Comparison of ENCODE assay signal across 16 cellular contexts in the genomic region with DNA sequence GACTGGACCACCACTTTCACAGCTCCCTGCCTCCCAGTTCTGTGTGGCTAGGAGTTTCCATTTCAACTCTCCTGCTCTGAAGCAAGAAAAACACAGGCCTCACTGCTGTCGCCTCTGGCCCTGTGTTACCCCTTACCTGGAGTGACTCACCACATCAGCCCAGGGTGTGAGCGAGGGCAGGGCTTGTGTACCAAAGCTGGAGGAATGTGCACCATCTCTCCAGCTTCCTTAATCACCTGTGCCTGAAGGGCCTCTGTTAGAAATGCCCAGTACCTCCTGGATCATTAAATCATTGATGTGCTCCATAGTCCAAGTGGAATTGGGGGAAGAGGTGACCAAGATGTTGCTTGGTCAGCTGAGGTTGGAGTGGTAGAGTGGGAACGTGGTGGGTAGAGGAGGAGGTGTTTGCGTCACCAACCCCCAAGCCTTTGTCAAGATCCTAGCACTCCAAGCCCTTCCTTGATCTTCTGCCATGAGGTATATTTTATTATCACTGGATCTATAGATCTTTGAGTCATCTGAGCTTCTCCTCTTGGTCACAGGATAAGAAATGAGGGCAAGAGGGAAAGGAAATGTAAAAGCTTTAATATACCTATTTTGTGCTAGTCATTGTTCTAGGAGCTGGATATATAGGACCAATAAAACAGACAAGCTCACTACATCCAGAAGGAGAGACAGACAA. TPM values are rescaled to one million over a fixed set of nuclear protein-coding genes. Genes with fewer than 3 reads are reported as not detected.
DNase-seq lines count a peak whose midpoint lies in the region; ATAC-seq, FAIRE-seq and TF ChIP-seq lines count a peak whose summit lies in the region.
"Had no signal": no experiment of that assay in that cellular context is flagged by ENCODE, and none has a peak within 500 bp of the region (broad histone marks: within the 10 kb centered on the region; RNA-seq: fewer than 3 reads in every experiment).

No MANE protein-coding gene starts in this region.

- TF ChIP-seq RAD21 in K562 (CRISPR knock-in tag; conservative IDR thresholded peaks at IDR 0.05 in 1 of 2, IDR thresholded peaks at IDR 0.05 in 1 of 2), result no peak

- CTCF ChIA-PET in K562 (lab: Yijun Ruan, JAX; ENCODE audit: low intra/inter-chr PET ratio), result no interaction called here

- POLR2A ChIA-PET in K562 (lab: Yijun Ruan, JAX), result interaction anchor here (0.6 kb wide), 1 partner anchor 258 kb away, joined by 3 read pairs; no protein-coding TSS in a partner anchor

- H3K4me3 ChIP-seq in K562 (no peak overlapping the region), left lung (no peak overlapping the region), thyroid gland (replicated peaks in 1 of 3) (no peak overlapping the region)
- H3K4me3 ChIP-seq: sigmoid colon had no signal

- TF ChIP-seq EP300 in K562 (IDR thresholded peaks at IDR 0.05; ENCODE audit: low read length), result no peak

- no peak overlapping the region for H3K9ac ChIP-seq in K562 (ENCODE audit: insufficient read depth in 1 of 2, low read depth in 2 of 2, low read length in 2 of 2)

- H3K9me3 ChIP-seq in K562 (replicated peaks; ENCODE audit: control insufficient read depth, insufficient read depth, low read depth, low read length) (no peaks in the 10 kb centered on the region; the same call in 1 of the 2 replicates), left lung (peaks cover 0 to 5% of the 10 kb centered on the region in 2 donors), thyroid gland (no peaks in the 10 kb centered on the region)

- H3K36me3 ChIP-seq in K562 (ENCODE audit: control insufficient read depth, insufficient read depth, low read length), result no peaks in the 10 kb centered on the region
- no peaks in the 10 kb centered on the region for H3K36me3 ChIP-seq in left lung
- H3K36me3 ChIP-seq in thyroid gland, result no peaks in the 10 kb centered on the region
- H3K36me3 ChIP-seq: sigmoid colon had no signal

- no peak for ATAC-seq in K562
- ATAC-seq in left lung, result peak; percentile 98
- ATAC-seq: activated CD8-positive, alpha-beta T cell treated with anti-CD3 and anti-CD28 coated beads, Interleukin-2, amount 10 ng/mL, durations not matched to agents 7 days and 5 days had no signal

- H3K79me2 ChIP-seq in K562 (ENCODE audit: control insufficient read depth, insufficient read depth, low read length), result no peaks in the 10 kb centered on the region

- DNase-seq in LoVo (ENCODE audit: low spot score) (peak; percentile 95), K562 (ENCODE audit: extremely low read depth in 1 of 4, low spot score in 3 of 4) (no peak), left lung (peak in 1 of 2 donors; percentile 55), thyroid gland (peak; percentile 61 to 68), SW 1271 (lab: John Stamatoyannopoulos, UW) (no peak), SHP77 treated with DMSO at 0.1 percent for 48 hours (lab: John Stamatoyannopoulos, UW) (no peak), NCI-H345 (lab: John Stamatoyannopoulos, UW) (no peak)
- DNase-seq: activated CD8-positive, alpha-beta T cell treated with anti-CD3 and anti-CD28 coated beads, Interleukin-2, amount 10 ng/mL, durations not matched to agents 7 days and 5 days; COR-L47; head of caudate nucleus; NCI-H1092; NCI-H2081 treated with DMSO at 0.1 percent for 48 hours; NCI-H82; sigmoid colon; stimulated activated CD4-positive, alpha-beta T cell treated with anti-CD3 and anti-CD28 coated beads, Interleukin-1b, Interleukin-23, amount 100 ng/mL, for 48 hours had no signal

- in situ Hi-C loops in K562 (cut with MboI), result no loop called here

- FAIRE-seq in K562 (lab: Jason Lieb, UNC), result no peak

- intact Hi-C loops in K562 (cut with micrococcal nuclease) (no loop called here), left lung (cut with DNase I) (no loop called here), thyroid gland (cut with DNase I) (no loop called here)

- H3K4me1 ChIP-seq in K562 (replicated peaks in 1 of 2; ENCODE audit: control insufficient read depth in 2 of 2, insufficient read depth in 2 of 2, low read length in 2 of 2), result no peaks in the 10 kb centered on the region; a peak in 1 of 5 replicates
- H3K4me1 ChIP-seq in left lung, result no peaks in the 10 kb centered on the region
- H3K4me1 ChIP-seq in thyroid gland, result peaks cover 12 to 19% of the 10 kb centered on the region in 2 donors
- H3K4me1 ChIP-seq: sigmoid colon had no signal

- no peak overlapping the region for H3K4me2 ChIP-seq in K562 (ENCODE audit: insufficient read depth, low read length)

- TF ChIP-seq POLR2A in K562 (conservative IDR thresholded peaks at IDR 0.05), result no peak
- TF ChIP-seq POLR2A in thyroid gland (IDR thresholded peaks at IDR 0.05), result no peak

- no peaks in the 10 kb centered on the region for H3K9me1 ChIP-seq in K562 (ENCODE audit: control insufficient read depth, insufficient read depth, low read length)

- no TSS peak for BruUV-seq in K562 (replicated peaks; lab: Mats Ljungman, UMichigan)

- H3K27me3 ChIP-seq in K562 (ENCODE audit: control insufficient read depth in 2 of 2, insufficient read depth in 2 of 2, low read length in 2 of 2), result no peaks in the 10 kb centered on the region
- no peaks in the 10 kb centered on the region for H3K27me3 ChIP-seq in left lung
- no peaks in the 10 kb centered on the region for H3K27me3 ChIP-seq in thyroid gland
- H3K27me3 ChIP-seq: sigmoid colon had no signal

- no peaks in the 10 kb centered on the region for H4K20me1 ChIP-seq in K562 (replicated peaks; ENCODE audit: control insufficient read depth, insufficient read depth, low read length)

- TF ChIP-seq CTCF in K562 (IDR thresholded peaks at IDR 0.05 in 2 of 3, conservative IDR thresholded peaks at IDR 0.05 in 1 of 3; ENCODE audit: insufficient read depth in 2 of 3, low read depth in 1 of 3, low read length in 3 of 3) (no peak), left lung (IDR thresholded peaks at IDR 0.05) (no peak), thyroid gland (IDR thresholded peaks at IDR 0.05) (no peak)

- no peak overlapping the region for H3K27ac ChIP-seq in K562 (ENCODE audit: extremely low read depth, low read depth, low read length)
- H3K27ac ChIP-seq in left lung, result no peak overlapping the region
- H3K27ac ChIP-seq in thyroid gland, result peak overlapping the region in 2 of 3 donors; percentile 33 to 40
- H3K27ac ChIP-seq: sigmoid colon had no signal

- no peak overlapping the region for H2AFZ ChIP-seq in K562 (ENCODE audit: low read depth, low read length)

- WGBS in K562 (ENCODE audit: insufficient coverage, low coverage, missing lambda C conversion rate), result 12% methylated on average over 3 of the region's 4 CpGs
- 62 to 69% methylated on average over 4 of the region's 4 CpGs for WGBS in thyroid gland, 2 donors

TF ChIP-seq in K562, 482 proteins besides CTCF, POLR2A, EP300 and RAD21:
- TF ChIP-seq MAFK (IDR thresholded peaks at IDR 0.05; ENCODE audit: low read length) (no peak), FOSL1 (tag; conservative IDR thresholded peaks at IDR 0.05) (peak; percentile 25; the same call in 1 of the 2 replicates), MTF1 (CRISPR knock-in tag; IDR thresholded peaks at IDR 0.05; ENCODE audit: borderline replicate concordance) (no peak), ID3 (CRISPR knock-in tag; IDR thresholded peaks at IDR 0.05) (no peak), ID3 (tag; IDR thresholded peaks at IDR 0.05) (no peak), EHMT2 (IDR thresholded peaks at IDR 0.05) (no peak)
- TF ChIP-seq, protein P1, sequence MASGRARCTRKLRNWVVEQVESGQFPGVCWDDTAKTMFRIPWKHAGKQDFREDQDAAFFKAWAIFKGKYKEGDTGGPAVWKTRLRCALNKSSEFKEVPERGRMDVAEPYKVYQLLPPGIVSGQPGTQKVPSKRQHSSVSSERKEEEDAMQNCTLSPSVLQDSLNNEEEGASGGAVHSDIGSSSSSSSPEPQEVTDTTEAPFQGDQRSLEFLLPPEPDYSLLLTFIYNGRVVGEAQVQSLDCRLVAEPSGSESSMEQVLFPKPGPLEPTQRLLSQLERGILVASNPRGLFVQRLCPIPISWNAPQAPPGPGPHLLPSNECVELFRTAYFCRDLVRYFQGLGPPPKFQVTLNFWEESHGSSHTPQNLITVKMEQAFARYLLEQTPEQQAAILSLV (tag; IDR thresholded peaks at IDR 0.05), result no peak

RNA-seq across cellular contexts. Expression of gene SSPN, which starts 51.3 kb away (rescaled TPM):
- total RNA-seq in K562 (2011; cell fraction: chromatin; rRNA removed; ENCODE audit: low replicate concordance), result not detected in 2 replicates
- not detected in 2 replicates for total RNA-seq in K562 (2011; cell fraction: nucleolus; rRNA removed)
- total RNA-seq in K562 (2011; cell fraction: nucleoplasm; rRNA removed), result not detected in 2 replicates
- total RNA-seq in K562 (2014; rRNA removed) (not detected in 2 replicates), K562 (2014; rRNA removed; fragmentation: Illumina TruSeq; extraction: Trizol) (not detected in 2 replicates), K562 (2015; rRNA removed; fragmentation: Illumina TruSeq; extraction: Trizol) (not detected in 2 replicates), K562 (2021) (0.40 TPM in 1 of 2 replicates, not detected in the other), left lung (10 to 100 TPM in 1 of 2 donors, 1 to 10 TPM in 1; 6.9 to 18.6 TPM), thyroid gland (10 to 100 TPM; 20.1 to 25.0 (median 22.2) TPM)
- polyA plus RNA-seq in K562 (2011; rRNA removed) (not detected in 2 replicates), K562 (2014; fragmentation: Illumina TruSeq; extraction: Trizol) (not detected in 2 replicates), K562 (2014; fragmentation: Nextera tagmentation; extraction: Ambion mirVana) (not detected), K562 (2014; rRNA removed) (not detected in 2 replicates)
- not detected in 2 replicates for polyA plus RNA-seq in K562 (2011; cell fraction: cytosol; rRNA removed)
- not detected in 2 replicates for polyA plus RNA-seq in K562 (2011; cell fraction: nucleus; rRNA removed)
- polyA plus RNA-seq in K562 (2012), result not detected in 2 replicates
- polyA minus RNA-seq in K562 (2011; rRNA and poly(A)+ RNA removed), result not detected in 2 replicates
- not detected in 2 replicates for polyA minus RNA-seq in K562 (2011; cell fraction: cytosol; rRNA and poly(A)+ RNA removed)
- polyA minus RNA-seq in K562 (2011; cell fraction: nucleus; rRNA and poly(A)+ RNA removed), result not detected in 2 replicates
- total RNA-seq: activated CD8-positive, alpha-beta T cell treated with anti-CD3 and anti-CD28 coated beads, Interleukin-2, amount 10 ng/mL, durations not matched to agents 7 days and 5 days; T-helper 1 cell treated with Interleukin-12 subunit alpha and Interleukin-12 subunit beta and Interleukin-4 antibody, amounts not matched to agents 30 ng/mL and 1 ng/mL, for 36 hours had no signal

Comparison
In these comparisons a context has a peak if more than half of its experiments do, and no peak if none do; other contexts are left out.
1. DNase-seq: peak in LoVo (single experiment) and thyroid gland (2 of 2); none in K562 (0 of 4), SW 1271 (0 of 2), SHP77 treated with DMSO at 0.1 percent for 48 hours (single experiment) and NCI-H345 (single experiment).
2. H3K27ac ChIP-seq: peak in thyroid gland (2 of 3); none in K562 (single experiment) and left lung (0 of 2).
3. RNA of gene SSPN, which starts 51.3 kb away (total RNA-seq): 20.1 to 25.0 TPM in thyroid gland and 6.9 to 18.6 TPM in left lung; 0.40 TPM in K562; every median in the first group is over 4 times any median in the second.